25 cellular contexts compared by ENCODE assay signal in the genomic region with DNA sequence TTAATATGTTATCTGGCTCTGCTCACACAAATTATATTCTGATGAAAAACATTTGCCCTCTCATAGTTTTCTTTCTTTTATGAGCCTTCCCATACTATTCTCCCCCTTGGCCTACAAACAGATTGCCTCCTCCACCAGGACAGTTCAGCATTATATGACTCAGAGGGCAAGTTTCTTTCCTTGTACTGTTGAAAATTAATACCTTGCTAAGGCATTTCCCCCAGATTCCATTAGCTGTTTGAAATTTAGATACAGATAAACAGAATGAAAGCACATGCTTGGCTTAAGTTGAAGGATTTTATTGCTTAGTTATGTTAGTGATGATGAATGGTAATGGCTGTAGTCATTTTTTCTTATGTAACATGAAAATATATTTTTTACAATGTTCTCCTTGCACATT.
"Had no signal": no experiment of that assay in that cellular context is flagged by ENCODE, and none has a peak within 500 bp of the region (broad histone marks: within the 10 kb centered on the region; RNA-seq: fewer than 3 reads in every experiment).

No MANE protein-coding gene starts in this region.

- H3K4me3 Mint-ChIP-seq: activated naive CD4-positive, alpha-beta T cell treated with anti-CD3 and anti-CD28 coated beads, Interleukin-2, amount 10 ng/mL, durations not matched to agents 7 days and 5 days; activated naive CD8-positive, alpha-beta T cell treated with anti-CD3 and anti-CD28 coated beads, Interleukin-2, amount 50 U/mL, for 24 hours; neural crest cell; stimulated activated effector memory CD8-positive, alpha-beta T cell treated with anti-CD3 and anti-CD28 coated beads, Interleukin-12 subunit alpha, Interleukin-12 subunit beta, amount 100 ng/mL, for 72 hours; type B pancreatic cell had no signal

- H3K4me1 ChIP-seq: breast epithelium, heart right ventricle, psoas muscle, right lobe of liver, stomach had no signal

- H3K27me3 ChIP-seq: breast epithelium, heart right ventricle, ovary, right lobe of liver, stomach had no signal

- H3K27ac ChIP-seq: breast epithelium, heart right ventricle, ovary, psoas muscle, right lobe of liver, SK-N-MC, stomach had no signal

- H3K27me3 Mint-ChIP-seq: activated naive CD4-positive, alpha-beta T cell treated with anti-CD3 and anti-CD28 coated beads, Interleukin-2, amount 10 ng/mL, durations not matched to agents 7 days and 5 days; activated naive CD8-positive, alpha-beta T cell treated with anti-CD3 and anti-CD28 coated beads, Interleukin-2, amount 50 U/mL, for 24 hours; type B pancreatic cell had no signal

- H3K4me1 Mint-ChIP-seq: activated naive CD4-positive, alpha-beta T cell treated with anti-CD3 and anti-CD28 coated beads, Interleukin-2, amount 10 ng/mL, durations not matched to agents 7 days and 5 days; activated naive CD8-positive, alpha-beta T cell treated with anti-CD3 and anti-CD28 coated beads, Interleukin-2, amount 50 U/mL, for 24 hours; neural crest cell; stimulated activated effector memory CD8-positive, alpha-beta T cell treated with anti-CD3 and anti-CD28 coated beads, Interleukin-12 subunit alpha, Interleukin-12 subunit beta, amount 100 ng/mL, for 72 hours had no signal

- H3K9me3 ChIP-seq: breast epithelium, heart right ventricle, ovary, psoas muscle, right lobe of liver, stomach had no signal

- H3K36me3 ChIP-seq: breast epithelium, heart right ventricle, ovary, right lobe of liver, stomach had no signal

- H3K36me3 Mint-ChIP-seq: activated naive CD4-positive, alpha-beta T cell treated with anti-CD3 and anti-CD28 coated beads, Interleukin-2, amount 10 ng/mL, durations not matched to agents 7 days and 5 days; stimulated activated effector memory CD8-positive, alpha-beta T cell treated with anti-CD3 and anti-CD28 coated beads, Interleukin-12 subunit alpha, Interleukin-12 subunit beta, amount 100 ng/mL, for 72 hours; type B pancreatic cell had no signal

- H3K4me3 ChIP-seq: breast epithelium, heart right ventricle, lung, ovary, psoas muscle, right lobe of liver, SK-N-MC, stomach had no signal

- H3K27ac Mint-ChIP-seq: activated naive CD4-positive, alpha-beta T cell treated with anti-CD3 and anti-CD28 coated beads, Interleukin-2, amount 10 ng/mL, durations not matched to agents 7 days and 5 days; activated naive CD8-positive, alpha-beta T cell treated with anti-CD3 and anti-CD28 coated beads, Interleukin-2, amount 50 U/mL, for 24 hours; stimulated activated effector memory CD8-positive, alpha-beta T cell treated with anti-CD3 and anti-CD28 coated beads, Interleukin-12 subunit alpha, Interleukin-12 subunit beta, amount 100 ng/mL, for 72 hours; type B pancreatic cell had no signal

- H3K9me3 Mint-ChIP-seq: activated naive CD8-positive, alpha-beta T cell treated with anti-CD3 and anti-CD28 coated beads, Interleukin-2, amount 50 U/mL, for 24 hours; neural crest cell; type B pancreatic cell had no signal

- DNase-seq: activated CD4-positive, alpha-beta T cell treated with anti-CD3 and anti-CD28 coated beads, Interleukin-2, amount 50 U/mL, for 1 hour; activated CD8-positive, alpha-beta memory T cell treated with anti-CD3 and anti-CD28 coated beads, Interleukin-2, amount 50 U/mL, for 4 hours; activated effector memory CD4-positive, alpha-beta T cell treated with Interleukin-2 at 50 U/mL for 16 hours; activated naive CD4-positive, alpha-beta T cell treated with anti-CD3 and anti-CD28 coated beads, Interleukin-2, amount 10 ng/mL, durations not matched to agents 7 days and 5 days; activated naive CD8-positive, alpha-beta T cell treated with anti-CD3 and anti-CD28 coated beads, Interleukin-2, amount 50 U/mL, for 24 hours; activated T-cell treated with anti-CD3 and anti-CD28 coated beads, Interleukin-2, amount 50 U/mL, for 48 hours; aorta; cerebellar nuclear complex; effector CD8-positive, alpha-beta T cell; heart right ventricle; midbrain; ovary; psoas muscle; right lobe of liver; small intestine; stimulated activated CD4-positive, alpha-beta T cell treated with anti-CD3 and anti-CD28 coated beads, Interleukin-4, amount 100 ng/mL, for 24 hours; stomach; T-helper 1 cell; T-helper 9 cell had no signal
